ENCODE assay signal across 8 cellular contexts in genomic region chr2:99488999-99489757, GRCh38. TPM values are rescaled to one million over a fixed set of nuclear protein-coding genes. Genes with fewer than 3 reads are reported as not detected.
A peak's percentile ranks its signal among the peaks of the same experiment; 100 is the strongest.
DNase-seq lines count a peak whose midpoint lies in the region; ATAC-seq and TF ChIP-seq lines count a peak whose summit lies in the region.

No MANE protein-coding gene starts in this region.

- H3K36me3 ChIP-seq in BE2C: no peaks in the 10 kb centered on the region
- H3K36me3 ChIP-seq in Peyer's patch: no peaks in the 10 kb centered on the region

- H3K4me1 ChIP-seq in BE2C: no peaks in the 10 kb centered on the region
- peaks cover 0 to 23% (median 2%) of the 10 kb centered on the region in 4 donors for H3K4me1 ChIP-seq in Peyer's patch

- H3K27me3 ChIP-seq in BE2C: no peaks in the 10 kb centered on the region
- H3K27me3 ChIP-seq in Peyer's patch: no peaks in the 10 kb centered on the region

- H3K27ac ChIP-seq in Peyer's patch: peak overlapping the region; percentile 95 to 100 (median 100)

- H3K27ac Mint-ChIP-seq in activated naive CD4-positive, alpha-beta T cell treated with anti-CD3 and anti-CD28 coated beads, Interleukin-2, amount 50 U/mL, for 72 hours: peak overlapping the region; percentile 89 to 99

- ATAC-seq in HG03342 (IDR thresholded peaks at IDR 0.05; ENCODE audit: unreplicated experiment): peak; percentile 39
- peak; percentile 39 to 43 for ATAC-seq in activated naive CD4-positive, alpha-beta T cell treated with anti-CD3 and anti-CD28 coated beads, Interleukin-2, amount 50 U/mL, for 72 hours
- ATAC-seq in omental fat pad (ENCODE audit: low FRiP score): peak; percentile 50

- H3K36me3 Mint-ChIP-seq in activated naive CD4-positive, alpha-beta T cell treated with anti-CD3 and anti-CD28 coated beads, Interleukin-2, amount 50 U/mL, for 72 hours: peaks cover 7 to 10% of the 10 kb centered on the region in 2 donors

- DNase-seq in BE2C: peak; percentile 60
- DNase-seq in GM19238 (ENCODE audit: insufficient read length, low spot score): peak; percentile 61
- DNase-seq in Peyer's patch: peak; percentile 47 to 78 (median 77)
- peak; percentile 36 to 67 for DNase-seq in activated naive CD4-positive, alpha-beta T cell treated with anti-CD3 and anti-CD28 coated beads, Interleukin-2, amount 50 U/mL, for 72 hours (ENCODE audit: low spot score in 2 of 2)
- DNase-seq in head of caudate nucleus: peak; percentile 9 to 87 (median 67)
- DNase-seq in omental fat pad (ENCODE audit: low spot score): peak; percentile 27
- peak; percentile 60 for DNase-seq in ureter (ENCODE audit: low spot score)

- H3K9me3 Mint-ChIP-seq in activated naive CD4-positive, alpha-beta T cell treated with anti-CD3 and anti-CD28 coated beads, Interleukin-2, amount 50 U/mL, for 72 hours: no peaks in the 10 kb centered on the region

- intact Hi-C loops in head of caudate nucleus (cut with DNase I): no loop called here

- no peaks in the 10 kb centered on the region for H3K9me3 ChIP-seq in BE2C
- H3K9me3 ChIP-seq in Peyer's patch: no peaks in the 10 kb centered on the region

- TF ChIP-seq POLR2A in Peyer's patch (IDR thresholded peaks at IDR 0.05): no peak

- TF ChIP-seq CTCF in BE2C (IDR thresholded peaks at IDR 0.05; ENCODE audit: low read depth, low read length) (no peak), Peyer's patch (IDR thresholded peaks at IDR 0.05) (no peak), omental fat pad (IDR thresholded peaks at IDR 0.05) (no peak)

- H3K4me3 ChIP-seq in BE2C (ENCODE audit: low read depth, low read length) (peak overlapping the region; percentile 66), Peyer's patch (peak overlapping the region; percentile 98 to 100 (median 99))

RNA-seq across cellular contexts. Expression of gene REV1, which starts 0.6 kb away (rescaled TPM):
- 18.9 TPM for polyA plus RNA-seq in BE2C (2012; ENCODE audit: insufficient read depth, insufficient read length, low read depth)
- total RNA-seq in Peyer's patch: 10 to 100 TPM; 82.6 to 89.5 (median 85.3) TPM
- total RNA-seq in activated naive CD4-positive, alpha-beta T cell treated with anti-CD3 and anti-CD28 coated beads, Interleukin-2, amount 50 U/mL, for 72 hours: 10 to 100 TPM; 45.8 to 60.3 TPM
- total RNA-seq in omental fat pad: 10 to 100 TPM; 33.5 to 76.1 (median 51.5) TPM
- 99.6 TPM for total RNA-seq in ureter

Comparison
In these comparisons a context has a peak if more than half of its experiments do, and no peak if none do; other contexts are left out.
1. Peak in every context shown above with its lines: DNase-seq, ATAC-seq, H3K4me3 ChIP-seq and H3K27ac ChIP-seq.
2. DNase-seq: peak in every context shown above with its lines; median percentile 77 in Peyer's patch; 67 in head of caudate nucleus; 61 in GM19238; 60 in BE2C; 60 in ureter; 52 in activated naive CD4-positive, alpha-beta T cell treated with anti-CD3 and anti-CD28 coated beads, Interleukin-2, amount 50 U/mL, for 72 hours; 27 in omental fat pad.